8 cellular contexts compared by ENCODE assay signal in the genomic region with DNA sequence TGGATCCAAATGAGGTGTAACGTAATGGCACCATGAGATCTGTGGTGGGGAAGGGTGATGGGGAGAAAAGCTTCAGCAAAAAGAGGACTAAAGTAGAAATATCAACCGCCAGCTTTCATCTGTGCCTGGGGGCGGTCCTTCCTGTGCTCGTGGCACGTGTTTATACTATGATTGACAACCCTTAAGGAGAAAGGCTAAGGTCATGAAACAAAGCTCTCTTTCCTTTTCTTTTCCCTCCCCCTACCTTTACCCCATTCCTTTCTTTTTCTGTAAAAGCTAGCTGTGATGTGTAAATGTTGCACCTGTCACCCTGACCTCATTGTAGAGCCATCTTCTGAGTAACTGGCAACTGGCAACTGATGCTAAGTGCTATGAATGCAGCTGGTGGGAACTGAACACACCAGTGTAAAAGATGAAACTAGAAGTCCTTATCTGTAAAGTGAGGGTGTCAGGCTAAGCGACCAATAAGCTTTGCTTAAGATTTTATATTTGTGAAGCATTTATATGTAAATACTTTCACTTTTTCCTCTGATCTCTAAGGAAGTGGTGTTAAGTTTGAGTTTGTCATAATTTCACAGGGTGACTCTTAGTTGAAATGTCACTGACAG.
DNase-seq lines count a peak whose midpoint lies in the region; ATAC-seq and TF ChIP-seq lines count a peak whose summit lies in the region.

No MANE protein-coding gene starts in this region.

- ATAC-seq in GM18867 (IDR thresholded peaks at IDR 0.05; ENCODE audit: unreplicated experiment): peak; percentile 67
- ATAC-seq in HG02943 (IDR thresholded peaks at IDR 0.05; ENCODE audit: low read depth, unreplicated experiment): peak; percentile 64

- TF ChIP-seq POLR2A in Raji (IDR thresholded peaks at IDR 0.05; ENCODE audit: insufficient read depth, low read depth, low read length): peak; percentile 89

- peak; percentile 19 for DNase-seq in activated naive CD8-positive, alpha-beta T cell treated with anti-CD3 and anti-CD28 coated beads, Interleukin-2, amount 50 U/mL, for 16 hours (ENCODE audit: low read depth, low spot score)
- peak; percentile 12 to 31 (median 20) for DNase-seq in stimulated activated CD4-positive, alpha-beta T cell treated with anti-CD3 and anti-CD28 coated beads, Interleukin-1b, Interleukin-23, amount 100 ng/mL, for 24 hours (ENCODE audit: low read depth in 4 of 4, low spot score in 1 of 4)
- no peak for DNase-seq in glomerular visceral epithelial cell (ENCODE audit: extremely low spot score)
- DNase-seq in SW480 (ENCODE audit: low spot score): no peak
- no peak for DNase-seq in kidney tubule cell (ENCODE audit: low spot score)

Comparison
In these comparisons a context has a peak if more than half of its experiments do, and no peak if none do; other contexts are left out.
1. DNase-seq: peak in activated naive CD8-positive, alpha-beta T cell treated with anti-CD3 and anti-CD28 coated beads, Interleukin-2, amount 50 U/mL, for 16 hours (single experiment) and stimulated activated CD4-positive, alpha-beta T cell treated with anti-CD3 and anti-CD28 coated beads, Interleukin-1b, Interleukin-23, amount 100 ng/mL, for 24 hours (4 of 4); none in glomerular visceral epithelial cell (single experiment), SW480 (single experiment) and kidney tubule cell (single experiment).